In the genomic region with DNA sequence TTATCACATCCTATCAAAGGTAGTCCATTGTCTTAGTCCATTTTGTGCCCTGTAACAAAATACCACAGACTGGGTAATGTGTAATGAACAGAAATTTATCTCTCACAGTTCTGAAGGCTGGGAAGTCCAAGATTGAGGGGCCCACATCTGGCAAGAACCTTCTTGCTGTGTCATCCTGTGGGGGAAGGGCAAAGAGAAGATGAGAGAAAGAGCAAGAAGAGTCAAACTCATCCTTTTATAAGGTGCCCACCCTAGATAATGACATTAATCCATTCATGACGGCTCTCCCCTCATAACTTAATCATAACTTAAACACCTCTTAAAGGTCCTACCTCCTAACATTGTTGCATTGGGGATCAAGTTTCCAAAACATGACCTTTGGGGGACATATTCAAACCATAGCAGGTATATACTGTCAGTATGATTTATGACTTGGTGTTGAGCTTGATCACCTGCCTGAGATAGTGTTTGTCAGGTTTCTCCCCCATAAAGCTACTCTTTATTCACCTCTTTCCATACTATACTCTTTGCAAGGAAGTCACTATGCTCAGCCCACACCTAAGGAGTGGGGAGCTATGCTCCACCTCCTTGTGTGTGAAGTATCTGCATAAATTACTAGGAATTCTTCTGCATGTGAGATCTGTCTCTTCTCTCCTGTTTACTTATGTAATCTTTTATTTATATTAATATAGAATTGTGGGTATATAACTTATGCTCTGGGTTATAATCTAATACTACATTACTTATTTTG, we compare ENCODE assay signal across 26 cellular contexts. TPM values are rescaled to one million over a fixed set of nuclear protein-coding genes. Genes with fewer than 3 reads are reported as not detected.
DNase-seq lines count a peak whose midpoint lies in the region; ATAC-seq and TF ChIP-seq lines count a peak whose summit lies in the region.
"Had no signal": no experiment of that assay in that cellular context is flagged by ENCODE, and none has a peak within 500 bp of the region (broad histone marks: within the 10 kb centered on the region; RNA-seq: fewer than 3 reads in every experiment).

No MANE protein-coding gene starts in this region.

- intact Hi-C loops in natural killer cell (cut with micrococcal nuclease) (no loop called here), aorta (cut with DNase I) (no loop called here)

- peaks cover 19 to 31% of the 10 kb centered on the region in 2 donors for H3K4me1 Mint-ChIP-seq in natural killer cell treated with Interleukin-12 subunit alpha and Interleukin-12 subunit beta and Interleukin-15 and Interleukin-18, amount 100 ng/mL, for 72 hours (ENCODE audit: low read depth in 2 of 2)
- H3K4me1 Mint-ChIP-seq in natural killer cell (peaks cover 9 to 10% of the 10 kb centered on the region in 2 donors), memory B cell (peaks cover 34% of the 10 kb centered on the region)
- peaks cover 31% of the 10 kb centered on the region for H3K4me1 Mint-ChIP-seq in activated T-helper 17 cell treated with anti-CD3 and anti-CD28 coated beads, Interleukin-2, amount 50 U/mL, for 72 hours

- H3K4me3 ChIP-seq in aorta (ENCODE audit: low read length in 2 of 2) = no peak overlapping the region
- H3K4me3 ChIP-seq: lung, skin epidermis, testis had no signal

- TF ChIP-seq CTCF in natural killer cell (IDR thresholded peaks at IDR 0.05) = no peak

- H3K27ac Mint-ChIP-seq in natural killer cell treated with Interleukin-12 subunit alpha and Interleukin-12 subunit beta and Interleukin-15 and Interleukin-18, amount 100 ng/mL, for 72 hours = peak overlapping the region in 1 of 2 donors; percentile 36
- H3K27ac Mint-ChIP-seq in natural killer cell (peak overlapping the region in 1 of 2 donors; percentile 5), memory B cell (peak overlapping the region; percentile 99)
- H3K27ac Mint-ChIP-seq in activated T-helper 17 cell treated with anti-CD3 and anti-CD28 coated beads, Interleukin-2, amount 50 U/mL, for 72 hours = peak overlapping the region; percentile 10

- no peaks in the 10 kb centered on the region for H3K27me3 ChIP-seq in aorta (ENCODE audit: control insufficient read depth in 1 of 2, insufficient read depth in 2 of 2, low read length in 1 of 2)
- H3K27me3 ChIP-seq: testis had no signal

- H3K36me3 ChIP-seq in aorta (ENCODE audit: control insufficient read depth in 1 of 2, insufficient read depth in 2 of 2, low read length in 1 of 2) = no peaks in the 10 kb centered on the region
- H3K36me3 ChIP-seq: WERI-Rb-1 had no signal

- ATAC-seq in natural killer cell treated with Interleukin-12 subunit alpha and Interleukin-12 subunit beta and Interleukin-15 and Interleukin-18, amount 100 ng/mL, for 72 hours = no peak
- ATAC-seq in natural killer cell (no peak), memory B cell (ENCODE audit: low read depth) (no peak), aorta (ENCODE audit: low FRiP score) (no peak), HG03108 (IDR thresholded peaks at IDR 0.05; ENCODE audit: unreplicated experiment) (no peak)
- ATAC-seq in activated T-helper 17 cell treated with anti-CD3 and anti-CD28 coated beads, Interleukin-2, amount 50 U/mL, for 72 hours (replicated peaks) = no peak
- ATAC-seq: HCT116, SK-N-SH treated with all-trans-retinoic acid at 6 μM for 48 hours had no signal

- peaks cover 6 to 7% of the 10 kb centered on the region in 2 donors for H3K4me1 ChIP-seq in aorta (ENCODE audit: control insufficient read depth in 1 of 2, insufficient read depth in 2 of 2, low read length in 2 of 2)

- H3K9me3 Mint-ChIP-seq in natural killer cell treated with Interleukin-12 subunit alpha and Interleukin-12 subunit beta and Interleukin-15 and Interleukin-18, amount 100 ng/mL, for 72 hours = no peaks in the 10 kb centered on the region
- H3K9me3 Mint-ChIP-seq in natural killer cell (no peaks in the 10 kb centered on the region), memory B cell (no peaks in the 10 kb centered on the region)
- H3K9me3 Mint-ChIP-seq in activated T-helper 17 cell treated with anti-CD3 and anti-CD28 coated beads, Interleukin-2, amount 50 U/mL, for 72 hours = peaks cover 3% of the 10 kb centered on the region

- no peaks in the 10 kb centered on the region for H3K36me3 Mint-ChIP-seq in natural killer cell treated with Interleukin-12 subunit alpha and Interleukin-12 subunit beta and Interleukin-15 and Interleukin-18, amount 100 ng/mL, for 72 hours
- no peaks in the 10 kb centered on the region for H3K36me3 Mint-ChIP-seq in natural killer cell
- no peaks in the 10 kb centered on the region for H3K36me3 Mint-ChIP-seq in activated T-helper 17 cell treated with anti-CD3 and anti-CD28 coated beads, Interleukin-2, amount 50 U/mL, for 72 hours (ENCODE audit: low read depth)
- peaks cover 9% of the 10 kb centered on the region for H3K36me3 Mint-ChIP-seq in memory B cell

- WGBS in aorta, 2 donors = 98 to 100% methylated on average over 1 of the region's 1 CpG

- H3K9me3 ChIP-seq in aorta (ENCODE audit: control insufficient read depth, low read length) = no peaks in the 10 kb centered on the region
- H3K9me3 ChIP-seq: testis had no signal

- H3K27me3 Mint-ChIP-seq in natural killer cell treated with Interleukin-12 subunit alpha and Interleukin-12 subunit beta and Interleukin-15 and Interleukin-18, amount 100 ng/mL, for 72 hours = no peaks in the 10 kb centered on the region
- no peaks in the 10 kb centered on the region for H3K27me3 Mint-ChIP-seq in natural killer cell (ENCODE audit: low read depth in 2 of 2)
- no peaks in the 10 kb centered on the region for H3K27me3 Mint-ChIP-seq in activated T-helper 17 cell treated with anti-CD3 and anti-CD28 coated beads, Interleukin-2, amount 50 U/mL, for 72 hours
- H3K27me3 Mint-ChIP-seq in memory B cell = no peaks in the 10 kb centered on the region

- peak overlapping the region; percentile 17 to 58 for H3K27ac ChIP-seq in aorta (ENCODE audit: low read depth in 1 of 2, low read length in 2 of 2)
- H3K27ac ChIP-seq: testis, WERI-Rb-1 had no signal

- H3K4me3 Mint-ChIP-seq in natural killer cell treated with Interleukin-12 subunit alpha and Interleukin-12 subunit beta and Interleukin-15 and Interleukin-18, amount 100 ng/mL, for 72 hours = no peak overlapping the region
- H3K4me3 Mint-ChIP-seq in natural killer cell (no peak overlapping the region), memory B cell (no peak overlapping the region)
- no peak overlapping the region for H3K4me3 Mint-ChIP-seq in activated T-helper 17 cell treated with anti-CD3 and anti-CD28 coated beads, Interleukin-2, amount 50 U/mL, for 72 hours
- H3K4me3 Mint-ChIP-seq: CD14-positive monocyte had no signal

- peak; percentile 22 for DNase-seq in natural killer cell treated with Interleukin-12 subunit alpha and Interleukin-12 subunit beta and Interleukin-15 and Interleukin-18, amount 100 ng/mL, for 72 hours (ENCODE audit: low spot score)
- DNase-seq in natural killer cell = no peak
- DNase-seq in memory B cell (ENCODE audit: low spot score in 2 of 2) = no peak
- DNase-seq in aorta = no peak
- DNase-seq in NCI-H2081 treated with DMSO at 0.1 percent for 48 hours (lab: John Stamatoyannopoulos, UW) = no peak
- DNase-seq in NCI-H510A treated with DMSO at 0.1 percent for 48 hours (lab: John Stamatoyannopoulos, UW) = no peak
- DNase-seq: activated CD4-positive, alpha-beta T cell treated with anti-CD3 and anti-CD28 coated beads, Interleukin-2, amount 50 U/mL, for 48 hours; activated naive CD4-positive, alpha-beta T cell; activated T-cell treated with anti-CD3 and anti-CD28 coated beads for 4 hours; cerebellar nuclear complex; EL; NCI-H1105; NCI-H1930; NCI-H345; NCI-H82; T-helper 2 cell; testis; WERI-Rb-1 had no signal

RNA-seq across cellular contexts. Expression of a gene that starts 5.2 kb away (rescaled TPM):
- total RNA-seq in natural killer cell treated with Interleukin-12 subunit alpha and Interleukin-12 subunit beta and Interleukin-15 and Interleukin-18, amount 100 ng/mL, for 72 hours = 10 to 100 TPM; 59.0 to 64.6 TPM
- total RNA-seq in natural killer cell = 100 to 1,000 TPM in 2 of 3 donors, 10 to 100 TPM in 1; 99.4 to 109 (median 106) TPM
- 10 to 100 TPM; 44.9 to 92.5 TPM for total RNA-seq in activated T-helper 17 cell treated with anti-CD3 and anti-CD28 coated beads, Interleukin-2, amount 50 U/mL, for 72 hours
- total RNA-seq in aorta = 10 to 100 TPM; 67.6 to 79.3 TPM
- polyA plus RNA-seq in aorta = 10 to 100 TPM in 1 of 2 donors, 1 to 10 TPM in 1; 6.6 to 13.5 TPM

RNA-seq across cellular contexts. Expression of a gene that starts 25.2 kb away (rescaled TPM):
- not detected for total RNA-seq in natural killer cell treated with Interleukin-12 subunit alpha and Interleukin-12 subunit beta and Interleukin-15 and Interleukin-18, amount 100 ng/mL, for 72 hours
- total RNA-seq in natural killer cell (not detected), aorta (under 1 TPM in 1 of 2 donors, not detected in 1; 0.58 TPM)
- total RNA-seq in activated T-helper 17 cell treated with anti-CD3 and anti-CD28 coated beads, Interleukin-2, amount 50 U/mL, for 72 hours = not detected
- polyA plus RNA-seq in aorta = under 1 TPM; 0.26 to 0.50 TPM
- total RNA-seq: pulmonary artery endothelial cell had no signal
- polyA plus RNA-seq: CD14-positive monocyte had no signal
